9 cellular contexts compared by ENCODE assay signal in the genomic region with DNA sequence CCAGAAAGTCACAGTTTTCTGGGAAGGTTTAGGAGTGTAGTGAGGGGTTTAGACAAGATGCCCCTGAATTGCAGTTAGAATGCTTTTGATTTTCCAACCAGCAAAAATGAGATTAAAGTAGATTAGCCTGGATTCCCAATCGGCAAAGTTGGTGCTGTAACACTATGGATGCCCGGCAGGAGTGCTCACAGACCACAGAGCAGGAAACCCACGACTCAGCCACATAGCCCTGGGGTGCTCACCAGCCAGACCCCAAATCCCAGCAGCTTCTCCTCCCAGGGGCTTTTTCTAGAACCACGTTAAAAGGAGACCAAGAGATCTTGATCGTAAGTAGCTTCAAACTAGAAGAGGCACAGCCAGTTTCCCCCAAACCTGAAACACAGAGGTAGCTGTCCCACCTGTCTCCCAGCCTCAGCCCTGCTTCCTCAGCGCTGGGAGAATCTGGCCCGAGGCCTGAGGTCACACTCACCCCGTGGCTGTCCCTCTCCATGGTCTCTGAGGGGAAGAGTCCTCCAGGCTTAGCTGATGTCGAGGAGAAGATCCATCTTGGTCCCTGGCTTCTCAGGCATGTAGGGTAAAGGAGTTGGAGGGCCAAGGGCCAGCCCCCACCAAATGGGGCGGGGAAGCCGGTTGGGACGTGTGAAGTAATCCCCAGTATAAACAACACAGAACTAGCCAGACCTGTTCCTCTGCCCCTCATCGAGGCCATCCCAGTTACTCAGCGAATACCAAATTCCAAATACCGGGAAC. TPM values are rescaled to one million over a fixed set of nuclear protein-coding genes. Genes with fewer than 3 reads are reported as not detected.
DNase-seq lines count a peak whose midpoint lies in the region; ATAC-seq and TF ChIP-seq lines count a peak whose summit lies in the region.
"Had no signal": no experiment of that assay in that cellular context is flagged by ENCODE, and none has a peak within 500 bp of the region (broad histone marks: within the 10 kb centered on the region; RNA-seq: fewer than 3 reads in every experiment).

Gene TMPRSS13 (minus strand): TSS at position 585 of the 750 bp plus-strand sequence. CDS start 95 bp downstream, at position 490.

- no peaks in the 10 kb centered on the region for H3K36me3 Mint-ChIP-seq in activated T-helper 17 cell treated with anti-CD3 and anti-CD28 coated beads, Interleukin-2, amount 50 U/mL, for 72 hours (ENCODE audit: low read depth)

- H3K9me3 Mint-ChIP-seq in activated T-helper 17 cell treated with anti-CD3 and anti-CD28 coated beads, Interleukin-2, amount 50 U/mL, for 72 hours = no peaks in the 10 kb centered on the region

- peaks cover 42% of the 10 kb centered on the region for H3K4me1 Mint-ChIP-seq in activated T-helper 17 cell treated with anti-CD3 and anti-CD28 coated beads, Interleukin-2, amount 50 U/mL, for 72 hours

- H3K27me3 Mint-ChIP-seq in activated T-helper 17 cell treated with anti-CD3 and anti-CD28 coated beads, Interleukin-2, amount 50 U/mL, for 72 hours = no peaks in the 10 kb centered on the region

- ATAC-seq in left ventricle myocardium superior = no peak
- ATAC-seq in activated T-helper 17 cell treated with anti-CD3 and anti-CD28 coated beads, Interleukin-2, amount 50 U/mL, for 72 hours (replicated peaks) = no peak
- ATAC-seq in HG03039 (IDR thresholded peaks at IDR 0.05; ENCODE audit: unreplicated experiment) = no peak

- H3K27ac Mint-ChIP-seq in activated T-helper 17 cell treated with anti-CD3 and anti-CD28 coated beads, Interleukin-2, amount 50 U/mL, for 72 hours = peak within 1 kb of the TSS; percentile 84

- DNase-seq in cardiac septum (ENCODE audit: low spot score) (peak; percentile 7), left ventricle myocardium superior (no peak), left kidney (ENCODE audit: low read depth, low spot score) (peak; percentile 52), erythroblast (lab: John Stamatoyannopoulos, UW) (no peak), OCI-M1 (lab: John Stamatoyannopoulos, UW) (no peak)
- DNase-seq in activated CD4-positive, CD25-positive, alpha-beta regulatory T cell (lab: John Stamatoyannopoulos, UW) = no peak

- H3K4me3 Mint-ChIP-seq in activated T-helper 17 cell treated with anti-CD3 and anti-CD28 coated beads, Interleukin-2, amount 50 U/mL, for 72 hours = peak within 1 kb of the TSS; percentile 66

- intact Hi-C loops in cardiac septum (cut with DNase I) = no loop called here
- intact Hi-C loops in left ventricle myocardium superior (cut with micrococcal nuclease) = no loop called here

- TF ChIP-seq POLR2A in erythroblast (IDR thresholded peaks at IDR 0.05; ENCODE audit: low read length) = no peak

RNA-seq across cellular contexts. Expression of gene TMPRSS13, which starts in this region (rescaled TPM):
- total RNA-seq in cardiac septum (not detected), left ventricle myocardium superior (0.15 TPM)
- total RNA-seq in activated T-helper 17 cell treated with anti-CD3 and anti-CD28 coated beads, Interleukin-2, amount 50 U/mL, for 72 hours = 1 to 10 TPM in 1 of 2 donors, under 1 TPM in 1; 0.61 to 2.1 TPM
- total RNA-seq: myocyte had no signal

Comparison
In these comparisons a context has a peak if more than half of its experiments do, and no peak if none do; other contexts are left out.
1. Peak in DNase-seq in cardiac septum; RNA of the gene not detected or under 1 TPM.